ENCODE assay signal across 20 cellular contexts in the genomic region with DNA sequence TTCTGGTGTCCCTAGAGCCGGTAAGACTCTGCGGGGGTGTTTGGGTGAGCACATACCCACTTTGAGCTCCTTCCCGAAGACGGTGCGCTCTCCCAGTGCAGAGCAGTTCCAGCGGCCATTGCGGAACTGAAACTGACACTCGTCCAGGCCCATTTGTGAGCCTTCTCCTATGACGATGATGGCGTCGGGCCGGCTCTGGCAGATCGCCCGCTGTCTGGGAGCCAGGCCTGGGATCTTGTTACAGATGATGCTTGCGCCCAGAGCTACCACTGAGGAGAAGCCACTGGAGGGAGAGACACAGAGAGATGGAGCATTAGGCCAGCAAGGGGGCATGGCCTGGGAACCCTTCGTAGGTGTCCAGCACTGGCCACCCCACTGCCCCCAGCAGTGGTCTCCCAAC. TPM values are rescaled to one million over a fixed set of nuclear protein-coding genes. Genes with fewer than 3 reads are reported as not detected.
"Had no signal": no experiment of that assay in that cellular context is flagged by ENCODE, and none has a peak within 500 bp of the region (broad histone marks: within the 10 kb centered on the region; RNA-seq: fewer than 3 reads in every experiment).

No MANE protein-coding gene starts in this region.

- H3K27ac Mint-ChIP-seq: activated CD4-positive, alpha-beta T cell treated with anti-CD3 and anti-CD28 coated beads, Interleukin-2, amount 10 ng/mL, durations not matched to agents 24 days and 14 days; activated CD8-positive, alpha-beta T cell treated with anti-CD3 and anti-CD28 coated beads, Interleukin-2, amount 10 ng/mL, durations not matched to agents 7 days and 5 days; activated naive CD4-positive, alpha-beta T cell treated with anti-CD3 and anti-CD28 coated beads, Interleukin-2, amount 50 U/mL, for 72 hours; activated T-cell treated with anti-CD3 and anti-CD28 coated beads, Interleukin-2, amount 50 U/mL, for 72 hours; nephron progenitor cell had no signal

- DNase-seq: activated CD4-positive, alpha-beta T cell treated with anti-CD3 and anti-CD28 coated beads, Interleukin-2, amount 10 ng/mL, durations not matched to agents 24 days and 14 days; activated CD4-positive, CD25-positive, alpha-beta regulatory T cell; activated CD8-positive, alpha-beta memory T cell treated with anti-CD3 and anti-CD28 coated beads, Interleukin-2, amount 50 U/mL, for 4 hours; activated CD8-positive, alpha-beta T cell treated with anti-CD3 and anti-CD28 coated beads, Interleukin-2, amount 10 ng/mL, durations not matched to agents 7 days and 5 days; activated gamma-delta T cell; activated T-cell treated with anti-CD3 and anti-CD28 coated beads, Interleukin-2, amount 50 U/mL, for 72 hours; body of pancreas; colonic mucosa; kidney glomerular epithelial cell; nephron progenitor cell; sigmoid colon; stimulated activated CD4-positive, alpha-beta T cell treated with anti-CD3 and anti-CD28 coated beads, Interleukin-12 subunit alpha, Interleukin-12 subunit beta, amount 100 ng/mL, for 4 hours; stimulated activated CD4-positive, alpha-beta T cell treated with anti-CD3 and anti-CD28 coated beads, Interleukin-2, amount 100 ng/mL, for 24 hours; T-helper 2 cell had no signal

- H3K9me3 Mint-ChIP-seq: activated naive CD4-positive, alpha-beta T cell treated with anti-CD3 and anti-CD28 coated beads, Interleukin-2, amount 50 U/mL, for 72 hours; activated T-cell treated with anti-CD3 and anti-CD28 coated beads, Interleukin-2, amount 50 U/mL, for 72 hours had no signal

- ATAC-seq: activated CD8-positive, alpha-beta T cell treated with anti-CD3 and anti-CD28 coated beads, Interleukin-2, amount 10 ng/mL, durations not matched to agents 7 days and 5 days; activated naive CD4-positive, alpha-beta T cell treated with anti-CD3 and anti-CD28 coated beads, Interleukin-2, amount 50 U/mL, for 72 hours; activated T-cell treated with anti-CD3 and anti-CD28 coated beads, Interleukin-2, amount 50 U/mL, for 72 hours; body of pancreas had no signal

- H3K4me3 Mint-ChIP-seq: activated CD4-positive, alpha-beta T cell treated with anti-CD3 and anti-CD28 coated beads, Interleukin-2, amount 10 ng/mL, durations not matched to agents 24 days and 14 days; activated CD8-positive, alpha-beta T cell treated with anti-CD3 and anti-CD28 coated beads, Interleukin-2, amount 10 ng/mL, durations not matched to agents 7 days and 5 days; activated T-cell treated with anti-CD3 and anti-CD28 coated beads, Interleukin-2, amount 50 U/mL, for 72 hours; nephron progenitor cell had no signal

RNA-seq across cellular contexts. Expression of a gene that starts 5.0 kb away (rescaled TPM):
- total RNA-seq: activated CD4-positive, alpha-beta T cell treated with anti-CD3 and anti-CD28 coated beads, Interleukin-2, amount 10 ng/mL, durations not matched to agents 24 days and 14 days; activated CD8-positive, alpha-beta T cell treated with anti-CD3 and anti-CD28 coated beads, Interleukin-2, amount 10 ng/mL, durations not matched to agents 7 days and 5 days; colonic mucosa; esophagus muscularis mucosa; liver; mesenteric fat pad; osteoblast; sigmoid colon; urinary bladder had no signal
